Comparison of ENCODE assay signal across 10 cellular contexts in genomic region chr10:48506147-48506917, GRCh38.
A peak's percentile ranks its signal among the peaks of the same experiment; 100 is the strongest.
DNase-seq lines count a peak whose midpoint lies in the region; ATAC-seq and TF ChIP-seq lines count a peak whose summit lies in the region.
"Had no signal": no experiment of that assay in that cellular context is flagged by ENCODE, and none has a peak within 500 bp of the region (broad histone marks: within the 10 kb centered on the region; RNA-seq: fewer than 3 reads in every experiment).

No MANE protein-coding gene starts in this region.

- no peaks in the 10 kb centered on the region for H3K79me1 ChIP-seq in mesendoderm (ENCODE audit: low read length)

- no peak overlapping the region for H4K5ac ChIP-seq in mesendoderm (ENCODE audit: low read length)

- H3K27ac Mint-ChIP-seq in activated T-helper 17 cell treated with anti-CD3 and anti-CD28 coated beads, Interleukin-2, amount 50 U/mL, for 72 hours = no peak overlapping the region
- no peak overlapping the region for H3K27ac Mint-ChIP-seq in immature natural killer cell
- H3K27ac Mint-ChIP-seq: B cell had no signal

- no peak overlapping the region for H3K27ac ChIP-seq in mesendoderm (ENCODE audit: low read depth, low read length)
- H3K27ac ChIP-seq: thoracic aorta had no signal

- peak; percentile 44 for ATAC-seq in activated T-helper 17 cell treated with anti-CD3 and anti-CD28 coated beads, Interleukin-2, amount 50 U/mL, for 72 hours (replicated peaks)
- ATAC-seq in GM18873 (IDR thresholded peaks at IDR 0.05; ENCODE audit: low FRiP score, unreplicated experiment) = no peak

- H3K23ac ChIP-seq in mesendoderm (ENCODE audit: low read length) = no peak overlapping the region

- no peaks in the 10 kb centered on the region for H3K4me1 ChIP-seq in mesendoderm (ENCODE audit: control insufficient read depth, low read depth, low read length)

- DNase-seq in NCI-H146 (lab: John Stamatoyannopoulos, UW) (peak; percentile 44), NCI-H146 treated with DMSO at 0.1 percent for 48 hours (lab: John Stamatoyannopoulos, UW; ENCODE audit: unreplicated experiment) (no peak), mesendoderm (peak; percentile 68), COLO668 (lab: John Stamatoyannopoulos, UW; ENCODE audit: unreplicated experiment) (no peak), immature natural killer cell (no peak)

- H3K9me3 Mint-ChIP-seq in activated T-helper 17 cell treated with anti-CD3 and anti-CD28 coated beads, Interleukin-2, amount 50 U/mL, for 72 hours = no peaks in the 10 kb centered on the region
- no peaks in the 10 kb centered on the region for H3K9me3 Mint-ChIP-seq in immature natural killer cell

- H3K36me3 Mint-ChIP-seq in activated T-helper 17 cell treated with anti-CD3 and anti-CD28 coated beads, Interleukin-2, amount 50 U/mL, for 72 hours (ENCODE audit: low read depth) = no peaks in the 10 kb centered on the region
- H3K36me3 Mint-ChIP-seq in immature natural killer cell = no peaks in the 10 kb centered on the region

- no peak overlapping the region for H3K4me3 Mint-ChIP-seq in activated T-helper 17 cell treated with anti-CD3 and anti-CD28 coated beads, Interleukin-2, amount 50 U/mL, for 72 hours
- H3K4me3 Mint-ChIP-seq in immature natural killer cell = no peak overlapping the region
- H3K4me3 Mint-ChIP-seq: B cell had no signal

- H2AK5ac ChIP-seq in mesendoderm (ENCODE audit: low read length) = no peak overlapping the region

- no peak overlapping the region for H3K4ac ChIP-seq in mesendoderm (ENCODE audit: low read depth, low read length)

- no peak overlapping the region for H3K56ac ChIP-seq in mesendoderm (ENCODE audit: low read length)

- no peaks in the 10 kb centered on the region for H3K79me2 ChIP-seq in mesendoderm (ENCODE audit: control insufficient read depth, insufficient read depth, low read length)

- no peak overlapping the region for H4K8ac ChIP-seq in mesendoderm (ENCODE audit: low read depth, low read length)

- H2BK120ac ChIP-seq in mesendoderm (ENCODE audit: low read depth, low read length) = no peak overlapping the region

- no peak overlapping the region for H3K4me3 ChIP-seq in mesendoderm (ENCODE audit: low read length)
- H3K4me3 ChIP-seq: thoracic aorta had no signal

- H3K18ac ChIP-seq in mesendoderm (ENCODE audit: low read length) = no peak overlapping the region

- WGBS in mesendoderm (ENCODE audit: extremely low coverage, insufficient coverage, low lambda C conversion rate) = no CpG with 5 or more reads among the region's 8 CpGs

- no peaks in the 10 kb centered on the region for H3K4me1 Mint-ChIP-seq in activated T-helper 17 cell treated with anti-CD3 and anti-CD28 coated beads, Interleukin-2, amount 50 U/mL, for 72 hours
- no peaks in the 10 kb centered on the region for H3K4me1 Mint-ChIP-seq in immature natural killer cell

- H2BK15ac ChIP-seq in mesendoderm (replicated peaks; ENCODE audit: low read depth) = no peak overlapping the region

- H3K4me2 ChIP-seq in mesendoderm (ENCODE audit: low read length) = no peak overlapping the region

- no peak overlapping the region for H2BK5ac ChIP-seq in mesendoderm (ENCODE audit: low read length)

- TF ChIP-seq EP300 in Ishikawa (IDR thresholded peaks at IDR 0.05; ENCODE audit: borderline replicate concordance) = no peak

- no peaks in the 10 kb centered on the region for H3K36me3 ChIP-seq in mesendoderm (ENCODE audit: control insufficient read depth, insufficient read depth, low read length)
- H3K36me3 ChIP-seq: thoracic aorta had no signal

- TF ChIP-seq RAD21 in Ishikawa (IDR thresholded peaks at IDR 0.05; ENCODE audit: low read depth) = peak; percentile 57

- H3K27me3 ChIP-seq in mesendoderm (ENCODE audit: insufficient read depth, low read length, poor library complexity) = no peaks in the 10 kb centered on the region

- H3K9ac ChIP-seq in mesendoderm (ENCODE audit: low read length) = no peak overlapping the region

- peaks cover 6% of the 10 kb centered on the region for H3K27me3 Mint-ChIP-seq in activated T-helper 17 cell treated with anti-CD3 and anti-CD28 coated beads, Interleukin-2, amount 50 U/mL, for 72 hours
- H3K27me3 Mint-ChIP-seq in immature natural killer cell (ENCODE audit: low read depth in 3 of 3) = peaks cover 2 to 4% (median 2%) of the 10 kb centered on the region in 3 donors
- H3K27me3 Mint-ChIP-seq: B cell had no signal

TF ChIP-seq in Ishikawa, 13 proteins besides CTCF, POLR2A, EP300 and RAD21:
- TF ChIP-seq EGR1 (IDR thresholded peaks at IDR 0.05) = no peak
- TF ChIP-seq NFIC (IDR thresholded peaks at IDR 0.05) = no peak
- TF ChIP-seq ZBTB7A (IDR thresholded peaks at IDR 0.05; ENCODE audit: low read depth) = no peak
- no peak for TF ChIP-seq CEBPB (IDR thresholded peaks at IDR 0.05)
- no peak for TF ChIP-seq MAX (IDR thresholded peaks at IDR 0.05)

Comparison
In these comparisons a context has a peak if more than half of its experiments do, and no peak if none do; other contexts are left out.
1. DNase-seq: peak in NCI-H146 (single experiment) and mesendoderm (single experiment); none in NCI-H146 treated with DMSO at 0.1 percent for 48 hours (single experiment), COLO668 (single experiment) and immature natural killer cell (0 of 3).